In genomic region chr5:172840077-172840777, GRCh38 we compare ENCODE assay signal across 14 cellular contexts. TPM values are rescaled to one million over a fixed set of nuclear protein-coding genes. Genes with fewer than 3 reads are reported as not detected.
DNase-seq lines count a peak whose midpoint lies in the region; ATAC-seq and TF ChIP-seq lines count a peak whose summit lies in the region.
"Had no signal": no experiment of that assay in that cellular context is flagged by ENCODE, and none has a peak within 500 bp of the region (broad histone marks: within the 10 kb centered on the region; RNA-seq: fewer than 3 reads in every experiment).

No MANE protein-coding gene starts in this region.

- ATAC-seq in memory B cell (ENCODE audit: low read depth) (no peak), HG03378 (IDR thresholded peaks at IDR 0.05; ENCODE audit: unreplicated experiment) (no peak), HG02852 (IDR thresholded peaks at IDR 0.05; ENCODE audit: unreplicated experiment) (no peak)
- ATAC-seq: T-cell had no signal

- peak overlapping the region; percentile 67 for H3K27ac Mint-ChIP-seq in memory B cell
- H3K27ac Mint-ChIP-seq in activated T-cell treated with anti-CD3 and anti-CD28 coated beads, Interleukin-2, amount 50 U/mL, for 24 hours = no peak overlapping the region

- H3K36me3 Mint-ChIP-seq in memory B cell = peaks cover 13% of the 10 kb centered on the region
- H3K36me3 Mint-ChIP-seq in activated T-cell treated with anti-CD3 and anti-CD28 coated beads, Interleukin-2, amount 50 U/mL, for 24 hours (ENCODE audit: low read depth) = peaks cover 15% of the 10 kb centered on the region

- peaks cover 47% of the 10 kb centered on the region for H3K4me1 Mint-ChIP-seq in memory B cell
- H3K4me1 Mint-ChIP-seq in activated T-cell treated with anti-CD3 and anti-CD28 coated beads, Interleukin-2, amount 50 U/mL, for 24 hours (ENCODE audit: low read depth) = peaks cover 43% of the 10 kb centered on the region

- intact Hi-C loops in ascending aorta (cut with DNase I) (no loop called here), stomach (cut with DNase I; ENCODE audit: low total_unique reads) (no loop called here)

- H3K4me3 ChIP-seq in ascending aorta (peak overlapping the region; percentile 14 to 19), stomach (no peak overlapping the region)
- H3K4me3 ChIP-seq: skin epidermis had no signal

- TF ChIP-seq POLR2A in stomach (IDR thresholded peaks at IDR 0.05) = no peak

- H3K36me3 ChIP-seq in ascending aorta = peaks cover 2 to 19% of the 10 kb centered on the region in 2 donors
- peaks cover 0 to 11% (median 4%) of the 10 kb centered on the region in 4 donors for H3K36me3 ChIP-seq in stomach

- H3K27me3 Mint-ChIP-seq in memory B cell = no peaks in the 10 kb centered on the region
- no peaks in the 10 kb centered on the region for H3K27me3 Mint-ChIP-seq in activated T-cell treated with anti-CD3 and anti-CD28 coated beads, Interleukin-2, amount 50 U/mL, for 24 hours
- H3K27me3 Mint-ChIP-seq: T-cell had no signal

- H3K9me3 Mint-ChIP-seq in memory B cell = no peaks in the 10 kb centered on the region
- no peaks in the 10 kb centered on the region for H3K9me3 Mint-ChIP-seq in activated T-cell treated with anti-CD3 and anti-CD28 coated beads, Interleukin-2, amount 50 U/mL, for 24 hours
- H3K9me3 Mint-ChIP-seq: T-cell had no signal

- H3K27ac ChIP-seq in ascending aorta (peak overlapping the region; percentile 63 to 79), stomach (peak overlapping the region; percentile 47 to 96 (median 95))

- WGBS in stomach, 5 donors = 30 to 57% (median 42%) methylated on average over 16 of the region's 16 CpGs

- peak; percentile 12 for DNase-seq in DMS 273 treated with DMSO at 0.1 percent for 48 hours (lab: John Stamatoyannopoulos, UW)
- DNase-seq in ascending aorta (ENCODE audit: low spot score in 2 of 2) = no peak
- DNase-seq in memory B cell (ENCODE audit: low spot score in 2 of 2) = no peak
- DNase-seq in stomach = no peak
- DNase-seq in T-helper 9 cell = no peak
- DNase-seq in activated T-cell treated with anti-CD3 and anti-CD28 coated beads, Interleukin-2, amount 50 U/mL, for 24 hours = no peak
- DNase-seq: amygdala; Caco-2; NCI-H1092 treated with DMSO at 0.1 percent for 48 hours; stimulated activated CD8-positive, alpha-beta memory T cell treated with anti-CD3 and anti-CD28 coated beads, Interleukin-4, amount 100 ng/mL, for 48 hours; T-cell had no signal

- H3K4me3 Mint-ChIP-seq in memory B cell = no peak overlapping the region
- H3K4me3 Mint-ChIP-seq in activated T-cell treated with anti-CD3 and anti-CD28 coated beads, Interleukin-2, amount 50 U/mL, for 24 hours = no peak overlapping the region
- H3K4me3 Mint-ChIP-seq: T-cell had no signal

- H3K9me3 ChIP-seq in ascending aorta (no peaks in the 10 kb centered on the region), stomach (no peaks in the 10 kb centered on the region)
- H3K9me3 ChIP-seq: Caco-2 had no signal

- no peak for TF ChIP-seq CTCF in ascending aorta (IDR thresholded peaks at IDR 0.05)
- no peak for TF ChIP-seq CTCF in stomach (IDR thresholded peaks at IDR 0.05)

- TF ChIP-seq EP300 in stomach (IDR thresholded peaks at IDR 0.05) = no peak

- H3K27me3 ChIP-seq in ascending aorta (no peaks in the 10 kb centered on the region), stomach (no peaks in the 10 kb centered on the region)

- H3K4me1 ChIP-seq in ascending aorta = peaks cover 6 to 47% of the 10 kb centered on the region in 2 donors
- peaks cover 53 to 81% (median 68%) of the 10 kb centered on the region in 4 donors for H3K4me1 ChIP-seq in stomach

RNA-seq across cellular contexts. Expression of gene ERGIC1, which starts 6.2 kb away (rescaled TPM):
- total RNA-seq in ascending aorta = 184 TPM
- 100 to 1,000 TPM in 4 of 5 donors, 10 to 100 TPM in 1; 98.8 to 293 (median 137) TPM for total RNA-seq in stomach
- polyA plus RNA-seq in stomach = 10 to 100 TPM; 54.5 to 95.3 (median 83.7) TPM

Comparison
In these comparisons a context has a peak if more than half of its experiments do, and no peak if none do; other contexts are left out.
1. H3K4me3 ChIP-seq: peak in ascending aorta (2 of 2); none in stomach (0 of 4).